In genomic region chr6:32922083-32922482, GRCh38 we compare ENCODE assay signal across 1 cellular context.
TF ChIP-seq lines count a peak whose summit lies in the region.

No MANE protein-coding gene starts in this region.

TF ChIP-seq in GM12878, 131 proteins besides CTCF, POLR2A, EP300 and RAD21:
- TF ChIP-seq MYC (IDR thresholded peaks at IDR 0.05; ENCODE audit: insufficient read depth, insufficient read length, insufficient replicate concordance, low read length, severe bottlenecking) (no peak), GATAD2B (conservative IDR thresholded peaks at IDR 0.05; ENCODE audit: low read depth) (no peak), TCF12 (IDR thresholded peaks at IDR 0.05; ENCODE audit: low read depth, low read length) (no peak), ELK1 (IDR thresholded peaks at IDR 0.05; ENCODE audit: low read depth, low read length) (no peak), ZNF687 (IDR thresholded peaks at IDR 0.05) (no peak), MYB (IDR thresholded peaks at IDR 0.05; ENCODE audit: borderline replicate concordance, low read depth, low read length) (no peak), SUPT20H (IDR thresholded peaks at IDR 0.05; ENCODE audit: borderline replicate concordance, control insufficient read depth, low read depth, low read length) (no peak), NRF1 (conservative IDR thresholded peaks at IDR 0.05; ENCODE audit: low read depth, low read length) (no peak), USF2 (IDR thresholded peaks at IDR 0.05; ENCODE audit: borderline replicate concordance, low read depth, low read length) (no peak), POU2F2 (IDR thresholded peaks at IDR 0.05; ENCODE audit: borderline replicate concordance, low read depth, low read length) (no peak), BHLHE40 (IDR thresholded peaks at IDR 0.05; ENCODE audit: borderline replicate concordance in 1 of 2, low read depth in 2 of 2, low read length in 1 of 2) (no peak), JUND (IDR thresholded peaks at IDR 0.05; ENCODE audit: low read depth, low read length) (no peak), USF1 (IDR thresholded peaks at IDR 0.05; ENCODE audit: borderline replicate concordance, extremely low read length, insufficient read depth, low read depth, low read length) (no peak)
